Comparison of ENCODE assay signal across 1 cellular context in genomic region chr12:4562034-4562657, GRCh38.
TF ChIP-seq lines count a peak whose summit lies in the region.

Gene DYRK4, plus strand, starts transcription at chr12:4562208. Its CDS starts 38 bp downstream, at chr12:4562246.

TF ChIP-seq in GM23338, 12 proteins besides CTCF, POLR2A, EP300 and RAD21 (continued from another document):
- TF ChIP-seq ZNF462 (CRISPR knock-in tag; IDR thresholded peaks at IDR 0.05) (no peak), ETS1 (IDR thresholded peaks at IDR 0.05) (no peak)
TF ChIP-seq in GM23338: peak in this region for 1.
